ENCODE assay signal across 8 cellular contexts in the genomic region with DNA sequence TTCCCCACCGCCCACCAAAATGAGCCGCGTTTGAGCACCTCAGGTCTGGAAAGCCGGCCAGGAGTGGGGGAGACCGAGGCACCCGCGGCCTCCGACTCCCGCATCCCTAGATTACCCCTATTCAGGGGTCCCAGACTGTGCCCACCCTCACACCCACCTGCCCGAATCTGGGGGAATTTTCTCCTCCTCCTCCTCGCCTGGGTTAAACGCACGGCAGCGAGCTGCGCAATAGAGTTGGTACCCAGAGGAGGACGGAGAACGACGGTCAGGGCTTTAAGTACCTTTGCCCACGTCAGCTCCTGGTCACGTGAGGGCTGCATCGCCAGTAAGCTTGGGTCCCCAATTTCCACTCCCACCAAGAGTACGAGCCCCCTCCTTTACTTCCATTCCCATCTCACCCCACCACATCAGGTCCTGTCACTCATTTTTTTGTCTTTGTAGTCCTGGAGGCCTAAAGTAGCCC. TPM values are rescaled to one million over a fixed set of nuclear protein-coding genes. Genes with fewer than 3 reads are reported as not detected.
DNase-seq lines count a peak whose midpoint lies in the region; ATAC-seq and TF ChIP-seq lines count a peak whose summit lies in the region.

TSS of gene ARMCX2 (minus strand) at position 250 of the 463 bp plus-strand sequence. CDS start 2,262 bp downstream, outside the sequence.

- H3K9me3 ChIP-seq in heart right ventricle (no peaks in the 10 kb centered on the region), osteoblast (ENCODE audit: low read depth, low read length) (no peaks in the 10 kb centered on the region)

- DNase-seq in Caki2 (ENCODE audit: low read depth), result peak; percentile 41
- peak; percentile 66 for DNase-seq in GM20000 (ENCODE audit: low spot score)
- peak; percentile 17 for DNase-seq in NCI-H146 treated with DMSO at 0.1 percent for 48 hours (lab: John Stamatoyannopoulos, UW; ENCODE audit: unreplicated experiment)
- DNase-seq in amniotic epithelial cell (ENCODE audit: low read depth), result peak; percentile 51
- DNase-seq in heart right ventricle, result peak; percentile 33 to 57
- DNase-seq in osteoblast (ENCODE audit: insufficient read length, low spot score, missing footprints), result peak; percentile 93
- DNase-seq in cortex of kidney (lab: John Stamatoyannopoulos, UW), result no peak
- DNase-seq in T1000 (lab: John Stamatoyannopoulos, UW), result no peak

- ATAC-seq in heart right ventricle, result peak; percentile 78 to 88 (median 86)

- in situ Hi-C loops in Caki2 (cut with HindIII; ENCODE audit: low pct_unique_long_range_greater_than_20kb, low sequenced_read_pairs), result no loop called here

- H3K36me3 ChIP-seq in heart right ventricle, result peaks cover 0 to 20% (median 0%) of the 10 kb centered on the region in 9 donors
- H3K36me3 ChIP-seq in osteoblast (ENCODE audit: insufficient read depth, low read length), result peaks cover 12% of the 10 kb centered on the region

- H3K27ac ChIP-seq in heart right ventricle (peak within 1 kb of the TSS in 8 of 10 donors; percentile 52 to 78 (median 66)), osteoblast (ENCODE audit: low read depth, low read length) (peak within 1 kb of the TSS; percentile 38)

- H3K4me1 ChIP-seq in heart right ventricle (peaks cover 0 to 11% (median 0%) of the 10 kb centered on the region in 9 donors), osteoblast (ENCODE audit: insufficient read depth, low read length) (no peaks in the 10 kb centered on the region)

- peaks cover 25% of the 10 kb centered on the region for H4K20me1 ChIP-seq in osteoblast (ENCODE audit: insufficient read depth, low read length)

- intact Hi-C loops in heart right ventricle (cut with DNase I), result loop anchor here in 1 of 10 donors (5.0 kb wide), 1 partner anchor 138 kb away; no protein-coding TSS in a partner anchor

- 0 to 2% methylated on average over 19 to 22 of the region's 22 CpGs for WGBS in heart right ventricle, 2 donors

- H3K79me2 ChIP-seq in osteoblast (ENCODE audit: insufficient read depth, low read length), result peaks cover 15% of the 10 kb centered on the region

- peak within 1 kb of the TSS; percentile 71 for H3K4me2 ChIP-seq in osteoblast (ENCODE audit: insufficient read depth, low read length)

- H3K27me3 ChIP-seq in heart right ventricle (peaks cover 0 to 35% (median 0%) of the 10 kb centered on the region in 7 donors), osteoblast (ENCODE audit: insufficient read depth, low read length) (peaks cover 10% of the 10 kb centered on the region)

- no peak for TF ChIP-seq CTCF in GM20000 (IDR thresholded peaks at IDR 0.05; ENCODE audit: extremely low read depth, missing control alignments)
- TF ChIP-seq CTCF in heart right ventricle (IDR thresholded peaks at IDR 0.05), result no peak
- TF ChIP-seq CTCF in osteoblast (IDR thresholded peaks at IDR 0.05; ENCODE audit: extremely low read depth, low read depth, low read length), result no peak

- H2AFZ ChIP-seq in osteoblast (ENCODE audit: low read length), result peak within 1 kb of the TSS; percentile 21

- H3K4me3 ChIP-seq in heart right ventricle, result peak within 1 kb of the TSS; percentile 18 to 70 (median 64)
- H3K4me3 ChIP-seq in osteoblast (ENCODE audit: insufficient read depth, low read length), result peak within 1 kb of the TSS; percentile 82

RNA-seq across cellular contexts. Expression of gene ARMCX2, which starts in this region (rescaled TPM):
- 63.1 and 77.1 TPM in 2 replicates for total RNA-seq in Caki2 (2014; rRNA removed; shearing (Covaris generic); ENCODE audit: low replicate concordance)
- total RNA-seq in heart right ventricle (10 to 100 TPM; 21.9 to 52.6 (median 37.8) TPM), osteoblast (87.2 and 89.6 TPM in 2 replicates)
- 10 to 100 TPM; 12.4 to 19.1 TPM for polyA plus RNA-seq in heart right ventricle

Comparison
In these comparisons a context has a peak if more than half of its experiments do, and no peak if none do; other contexts are left out.
1. DNase-seq: peak in Caki2 (single experiment), GM20000 (single experiment), NCI-H146 treated with DMSO at 0.1 percent for 48 hours (single experiment), amniotic epithelial cell (single experiment), heart right ventricle (2 of 2) and osteoblast (single experiment); none in cortex of kidney (single experiment) and T1000 (single experiment).